11 cellular contexts compared by ENCODE assay signal in the genomic region with DNA sequence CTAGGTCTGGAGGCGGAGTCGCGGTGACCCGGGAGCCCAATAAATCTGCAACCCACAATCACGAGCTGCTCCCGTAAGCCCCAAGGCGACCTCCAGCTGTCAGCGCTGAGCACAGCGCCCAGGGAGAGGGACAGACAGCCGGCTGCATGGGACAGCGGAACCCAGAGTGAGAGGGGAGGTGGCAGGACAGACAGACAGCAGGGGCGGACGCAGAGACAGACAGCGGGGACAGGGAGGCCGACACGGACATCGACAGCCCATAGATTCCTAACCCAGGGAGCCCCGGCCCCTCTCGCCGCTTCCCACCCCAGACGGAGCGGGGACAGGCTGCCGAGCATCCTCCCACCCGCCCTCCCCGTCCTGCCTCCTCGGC. TPM values are rescaled to one million over a fixed set of nuclear protein-coding genes. Genes with fewer than 3 reads are reported as not detected.
DNase-seq lines count a peak whose midpoint lies in the region; ATAC-seq and TF ChIP-seq lines count a peak whose summit lies in the region.
"Had no signal": no experiment of that assay in that cellular context is flagged by ENCODE, and none has a peak within 500 bp of the region (broad histone marks: within the 10 kb centered on the region; RNA-seq: fewer than 3 reads in every experiment).

SLC5A5 (plus strand) TSS at position 68 of the 373 bp plus-strand sequence. CDS start 375 bp downstream, outside the sequence.

- peak; percentile 16 for ATAC-seq in activated naive CD8-positive, alpha-beta T cell treated with anti-CD3 and anti-CD28 coated beads, Interleukin-2, amount 50 U/mL, for 24 hours
- ATAC-seq: gastrocnemius medialis had no signal

- peak within 1 kb of the TSS; percentile 80 for H3K4me3 Mint-ChIP-seq in activated naive CD8-positive, alpha-beta T cell treated with anti-CD3 and anti-CD28 coated beads, Interleukin-2, amount 50 U/mL, for 24 hours

- peaks cover 14% of the 10 kb centered on the region for H3K4me1 Mint-ChIP-seq in activated naive CD8-positive, alpha-beta T cell treated with anti-CD3 and anti-CD28 coated beads, Interleukin-2, amount 50 U/mL, for 24 hours

- H3K27me3 Mint-ChIP-seq in activated naive CD8-positive, alpha-beta T cell treated with anti-CD3 and anti-CD28 coated beads, Interleukin-2, amount 50 U/mL, for 24 hours: no peaks in the 10 kb centered on the region

- no peak for TF ChIP-seq POLR2A in uterus (IDR thresholded peaks at IDR 0.05)

- H3K9me3 ChIP-seq in NT2/D1 (ENCODE audit: insufficient read depth, low read length) (no peaks in the 10 kb centered on the region), parathyroid adenoma (ENCODE audit: control insufficient read depth, low read length) (no peaks in the 10 kb centered on the region), uterus (no peaks in the 10 kb centered on the region)
- H3K9me3 ChIP-seq: gastrocnemius medialis had no signal

- H3K27ac Mint-ChIP-seq in activated naive CD8-positive, alpha-beta T cell treated with anti-CD3 and anti-CD28 coated beads, Interleukin-2, amount 50 U/mL, for 24 hours: no peak within 1 kb of the TSS

- peak within 1 kb of the TSS; percentile 75 for H2AFZ ChIP-seq in parathyroid adenoma

- TF ChIP-seq CTCF in parathyroid adenoma (IDR thresholded peaks at IDR 0.05): no peak
- TF ChIP-seq CTCF in uterus (IDR thresholded peaks at IDR 0.05): no peak

- no peaks in the 10 kb centered on the region for H3K79me2 ChIP-seq in parathyroid adenoma

- H3K9me3 Mint-ChIP-seq in activated naive CD8-positive, alpha-beta T cell treated with anti-CD3 and anti-CD28 coated beads, Interleukin-2, amount 50 U/mL, for 24 hours: no peaks in the 10 kb centered on the region

- DNase-seq in DMS79 treated with DMSO at 0.1 percent for 48 hours (lab: John Stamatoyannopoulos, UW): peak; percentile 10
- DNase-seq in DMS79 (lab: John Stamatoyannopoulos, UW): no peak
- DNase-seq in NT2/D1 (ENCODE audit: low read depth, low spot score): no peak
- DNase-seq in activated naive CD8-positive, alpha-beta T cell treated with anti-CD3 and anti-CD28 coated beads, Interleukin-2, amount 50 U/mL, for 24 hours: peak; percentile 30
- DNase-seq in uterus: no peak
- DNase-seq in mucosa of gallbladder (ENCODE audit: low spot score): no peak
- no peak for DNase-seq in DMS114 treated with DMSO at 0.1 percent for 48 hours (lab: John Stamatoyannopoulos, UW; ENCODE audit: unreplicated experiment)
- DNase-seq: gastrocnemius medialis, NCI-H2029 had no signal

- H3K36me3 Mint-ChIP-seq in activated naive CD8-positive, alpha-beta T cell treated with anti-CD3 and anti-CD28 coated beads, Interleukin-2, amount 50 U/mL, for 24 hours (ENCODE audit: low read depth): no peaks in the 10 kb centered on the region

- peaks cover 19% of the 10 kb centered on the region for H3K4me1 ChIP-seq in NT2/D1 (ENCODE audit: insufficient read depth, insufficient read length)
- no peaks in the 10 kb centered on the region for H3K4me1 ChIP-seq in parathyroid adenoma
- H3K4me1 ChIP-seq in uterus: no peaks in the 10 kb centered on the region
- H3K4me1 ChIP-seq: gastrocnemius medialis had no signal

- intact Hi-C loops in uterus (cut with DNase I; ENCODE audit: low total_unique reads): no loop called here

- H3K4me3 ChIP-seq in NT2/D1 (ENCODE audit: insufficient read length, low read depth): no peak within 1 kb of the TSS
- H3K4me3 ChIP-seq in parathyroid adenoma (ENCODE audit: low read depth, low read length): no peak within 1 kb of the TSS
- H3K4me3 ChIP-seq in uterus: no peak within 1 kb of the TSS
- H3K4me3 ChIP-seq: gastrocnemius medialis had no signal

- H3K9ac ChIP-seq in NT2/D1 (ENCODE audit: insufficient read length, low read depth) (peak within 1 kb of the TSS; percentile 54), parathyroid adenoma (no peak within 1 kb of the TSS)

- H3K27ac ChIP-seq in parathyroid adenoma (no peak within 1 kb of the TSS), uterus (no peak within 1 kb of the TSS)
- H3K27ac ChIP-seq: gastrocnemius medialis had no signal

- H3K4me2 ChIP-seq in parathyroid adenoma (ENCODE audit: low read length): peak within 1 kb of the TSS; percentile 26

- H3K36me3 ChIP-seq in NT2/D1 (ENCODE audit: insufficient read depth, insufficient read length, low read length): no peaks in the 10 kb centered on the region
- H3K36me3 ChIP-seq in parathyroid adenoma (ENCODE audit: control insufficient read depth, insufficient read depth, low read length): no peaks in the 10 kb centered on the region
- H3K36me3 ChIP-seq in uterus: no peaks in the 10 kb centered on the region
- H3K36me3 ChIP-seq: gastrocnemius medialis had no signal

- peaks cover 35% of the 10 kb centered on the region for H3K27me3 ChIP-seq in NT2/D1 (ENCODE audit: insufficient read depth, insufficient read length)
- no peaks in the 10 kb centered on the region for H3K27me3 ChIP-seq in parathyroid adenoma (ENCODE audit: control insufficient read depth, insufficient read depth, low read length)
- H3K27me3 ChIP-seq in uterus: peaks cover 24 to 43% of the 10 kb centered on the region in 2 donors

RNA-seq across cellular contexts. Expression of gene SLC5A5, which starts in this region (rescaled TPM):
- total RNA-seq in uterus (not detected), mucosa of gallbladder (not detected)
- total RNA-seq: A172, gastrocnemius medialis had no signal

Comparison
In these comparisons a context has a peak if more than half of its experiments do, and no peak if none do; other contexts are left out.
1. DNase-seq: peak in DMS79 treated with DMSO at 0.1 percent for 48 hours (single experiment) and activated naive CD8-positive, alpha-beta T cell treated with anti-CD3 and anti-CD28 coated beads, Interleukin-2, amount 50 U/mL, for 24 hours (single experiment); none in DMS79 (single experiment), NT2/D1 (single experiment), uterus (0 of 2), mucosa of gallbladder (single experiment) and DMS114 treated with DMSO at 0.1 percent for 48 hours (single experiment).